29 cellular contexts compared by ENCODE assay signal in genomic region chr6:12535915-12536314, GRCh38.
"Had no signal": no experiment of that assay in that cellular context is flagged by ENCODE, and none has a peak within 500 bp of the region (broad histone marks: within the 10 kb centered on the region; RNA-seq: fewer than 3 reads in every experiment).

No MANE protein-coding gene starts in this region.

- H3K27ac ChIP-seq: neutrophil, pancreas, psoas muscle, right lobe of liver, sigmoid colon, suprapubic skin, testis, tibial artery, transverse colon, upper lobe of right lung, uterus had no signal

- H3K4me1 ChIP-seq: psoas muscle, suprapubic skin, testis, transverse colon, uterus had no signal

- H3K9me3 Mint-ChIP-seq: natural killer cell treated with Interleukin-12 subunit alpha and Interleukin-12 subunit beta and Interleukin-15 and Interleukin-18, amount 100 ng/mL, for 72 hours; nephron progenitor cell; neural crest cell; stimulated activated effector memory CD8-positive, alpha-beta T cell treated with anti-CD3 and anti-CD28 coated beads, Interleukin-12 subunit alpha, Interleukin-12 subunit beta, amount 100 ng/mL, for 72 hours; stimulated activated naive B cell treated with anti-CD40 and anti-IgM and Interleukin-4, amounts not matched to agents 10 μg/mL and 1 μg/mL and 100 μg/mL, for 72 hours; stimulated activated naive CD8-positive, alpha-beta T cell treated with anti-CD3 and anti-CD28 coated beads, Interleukin-15, Interleukin-2, amounts not matched to agents 100 ng/mL and 50 ng/mL, for 24 hours; type B pancreatic cell had no signal

- H3K36me3 ChIP-seq: neutrophil, pancreas, right lobe of liver, sigmoid colon, suprapubic skin, tibial artery, transverse colon, upper lobe of right lung, uterus had no signal

- H3K27me3 ChIP-seq: neutrophil, pancreas, right lobe of liver, sigmoid colon, suprapubic skin, testis, tibial artery, transverse colon, upper lobe of right lung, uterus had no signal

- ATAC-seq: naive thymus-derived CD8-positive, alpha-beta T cell; natural killer cell treated with Interleukin-12 subunit alpha and Interleukin-12 subunit beta and Interleukin-15 and Interleukin-18, amount 100 ng/mL, for 72 hours; pancreas; psoas muscle; right cardiac atrium; right lobe of liver; stimulated activated effector memory CD8-positive, alpha-beta T cell treated with anti-CD3 and anti-CD28 coated beads, Interleukin-12 subunit alpha, Interleukin-12 subunit beta, amount 100 ng/mL, for 72 hours; stimulated activated naive B cell treated with anti-CD40 and anti-IgM and Interleukin-4, amounts not matched to agents 10 μg/mL and 1 μg/mL and 100 μg/mL, for 72 hours; upper lobe of right lung had no signal

- H3K4me3 Mint-ChIP-seq: naive thymus-derived CD8-positive, alpha-beta T cell; natural killer cell treated with Interleukin-12 subunit alpha and Interleukin-12 subunit beta and Interleukin-15 and Interleukin-18, amount 100 ng/mL, for 72 hours; nephron progenitor cell; neural crest cell; stimulated activated effector memory CD8-positive, alpha-beta T cell treated with anti-CD3 and anti-CD28 coated beads, Interleukin-12 subunit alpha, Interleukin-12 subunit beta, amount 100 ng/mL, for 72 hours; stimulated activated naive B cell treated with anti-CD40 and anti-IgM and Interleukin-4, amounts not matched to agents 10 μg/mL and 1 μg/mL and 100 μg/mL, for 72 hours; stimulated activated naive CD8-positive, alpha-beta T cell treated with anti-CD3 and anti-CD28 coated beads, Interleukin-15, Interleukin-2, amounts not matched to agents 100 ng/mL and 50 ng/mL, for 24 hours; type B pancreatic cell had no signal

- H3K4me3 ChIP-seq: pancreas, psoas muscle, right lobe of liver, sigmoid colon, suprapubic skin, testis, tibial artery, transverse colon, upper lobe of right lung, uterus had no signal

- H3K9me3 ChIP-seq: neutrophil, pancreas, psoas muscle, right lobe of liver, sigmoid colon, suprapubic skin, testis, tibial artery, transverse colon, upper lobe of right lung, uterus had no signal

- H3K4me1 Mint-ChIP-seq: naive thymus-derived CD8-positive, alpha-beta T cell; nephron progenitor cell; neural crest cell; stimulated activated effector memory CD8-positive, alpha-beta T cell treated with anti-CD3 and anti-CD28 coated beads, Interleukin-12 subunit alpha, Interleukin-12 subunit beta, amount 100 ng/mL, for 72 hours had no signal

- H3K27me3 Mint-ChIP-seq: natural killer cell treated with Interleukin-12 subunit alpha and Interleukin-12 subunit beta and Interleukin-15 and Interleukin-18, amount 100 ng/mL, for 72 hours; type B pancreatic cell had no signal

- H3K27ac Mint-ChIP-seq: naive thymus-derived CD8-positive, alpha-beta T cell; natural killer cell treated with Interleukin-12 subunit alpha and Interleukin-12 subunit beta and Interleukin-15 and Interleukin-18, amount 100 ng/mL, for 72 hours; nephron progenitor cell; progenitor cell of endocrine pancreas; stimulated activated effector memory CD8-positive, alpha-beta T cell treated with anti-CD3 and anti-CD28 coated beads, Interleukin-12 subunit alpha, Interleukin-12 subunit beta, amount 100 ng/mL, for 72 hours; stimulated activated naive B cell treated with anti-CD40 and anti-IgM and Interleukin-4, amounts not matched to agents 10 μg/mL and 1 μg/mL and 100 μg/mL, for 72 hours; stimulated activated naive CD8-positive, alpha-beta T cell treated with anti-CD3 and anti-CD28 coated beads, Interleukin-15, Interleukin-2, amounts not matched to agents 100 ng/mL and 50 ng/mL, for 24 hours; type B pancreatic cell had no signal

- DNase-seq: naive thymus-derived CD8-positive, alpha-beta T cell; nephron progenitor cell; nucleus accumbens; pancreas; psoas muscle; right cardiac atrium; right lobe of liver; sigmoid colon; small intestine; stimulated activated CD4-positive, alpha-beta T cell treated with anti-CD3 and anti-CD28 coated beads, Interleukin-15, amount 100 ng/mL, for 24 hours; stimulated activated CD4-positive, alpha-beta T cell treated with anti-CD3 and anti-CD28 coated beads, Interleukin-2, amount 100 ng/mL, for 24 hours; stimulated activated CD4-positive, alpha-beta T cell treated with anti-CD3 and anti-CD28 coated beads, Interleukin-2, amount 100 ng/mL, for 48 hours; stimulated activated CD4-positive, alpha-beta T cell treated with anti-CD3 and anti-CD28 coated beads, Interleukin-4, amount 100 ng/mL, for 24 hours; stimulated activated naive B cell treated with anti-CD40 and anti-IgM and Interleukin-4, amounts not matched to agents 10 μg/mL and 1 μg/mL and 100 μg/mL, for 72 hours; stimulated activated naive CD4-positive, alpha-beta T cell treated with Interleukin-2 at 50 U/mL for 16 hours; substantia nigra; testis; tibial artery; transverse colon; upper lobe of right lung; uterus had no signal
